25 cellular contexts compared by ENCODE assay signal in genomic region chr13:44040754-44041100, GRCh38.
DNase-seq lines count a peak whose midpoint lies in the region; ATAC-seq and TF ChIP-seq lines count a peak whose summit lies in the region.
"Had no signal": no experiment of that assay in that cellular context is flagged by ENCODE, and none has a peak within 500 bp of the region (broad histone marks: within the 10 kb centered on the region; RNA-seq: fewer than 3 reads in every experiment).

No MANE protein-coding gene starts in this region.

- H3K27me3 ChIP-seq in ACC112 (ENCODE audit: insufficient read depth, low read length) (no peaks in the 10 kb centered on the region), RWPE2 (ENCODE audit: insufficient read depth, poor library complexity, severe bottlenecking) (no peaks in the 10 kb centered on the region), left lung (no peaks in the 10 kb centered on the region), mesendoderm (ENCODE audit: insufficient read depth, low read length, poor library complexity) (no peaks in the 10 kb centered on the region)
- H3K27me3 ChIP-seq: heart left ventricle, upper lobe of left lung had no signal

- H3K9me3 Mint-ChIP-seq in T-helper 2 cell treated with Interferon-gamma antibody and Interleukin-4, amounts not matched to agents 5 μg/mL and 100 μg/mL, for 36 hours = no peaks in the 10 kb centered on the region
- H3K9me3 Mint-ChIP-seq: activated naive CD4-positive, alpha-beta T cell treated with anti-CD3 and anti-CD28 coated beads, Interleukin-2, amount 10 ng/mL, durations not matched to agents 7 days and 5 days; dendritic cell treated with granulocyte-macrophage colony-stimulating factor and Interleukin-4, amounts not matched to agents 40 ng/mL and 50 ng/mL, for 4 days had no signal

- H4K5ac ChIP-seq in mesendoderm (ENCODE audit: low read length) = no peak overlapping the region

- no peak overlapping the region for H3K18ac ChIP-seq in mesendoderm (ENCODE audit: low read length)

- TF ChIP-seq CTCF in RWPE2 (IDR thresholded peaks at IDR 0.05; ENCODE audit: poor library complexity, severe bottlenecking) = no peak
- TF ChIP-seq CTCF in left lung (IDR thresholded peaks at IDR 0.05) = no peak

- H3K4me2 ChIP-seq in mesendoderm (ENCODE audit: low read length) = no peak overlapping the region
- H3K4me2 ChIP-seq: KMS-11 had no signal

- H4K8ac ChIP-seq in mesendoderm (ENCODE audit: low read depth, low read length) = no peak overlapping the region

- H2BK120ac ChIP-seq in mesendoderm (ENCODE audit: low read depth, low read length) = no peak overlapping the region

- H3K4me3 ChIP-seq in ACC112 (ENCODE audit: low read depth, low read length) = peak overlapping the region; percentile 52; the same call in 1 of the 2 replicates
- no peak overlapping the region for H3K4me3 ChIP-seq in RWPE2 (ENCODE audit: severe bottlenecking)
- no peak overlapping the region for H3K4me3 ChIP-seq in left lung
- H3K4me3 ChIP-seq in mesendoderm (ENCODE audit: low read length) = no peak overlapping the region
- H3K4me3 ChIP-seq: HAP-1, heart left ventricle, mucosa of descending colon, upper lobe of left lung had no signal

- no peaks in the 10 kb centered on the region for H3K36me3 Mint-ChIP-seq in T-helper 2 cell treated with Interferon-gamma antibody and Interleukin-4, amounts not matched to agents 5 μg/mL and 100 μg/mL, for 36 hours (ENCODE audit: low read depth)
- H3K36me3 Mint-ChIP-seq: activated naive CD4-positive, alpha-beta T cell treated with anti-CD3 and anti-CD28 coated beads, Interleukin-2, amount 10 ng/mL, durations not matched to agents 7 days and 5 days; WTC11 had no signal

- no peak overlapping the region for H3K23ac ChIP-seq in mesendoderm (ENCODE audit: low read length)

- intact Hi-C loops in left lung (cut with DNase I) = loop anchor here in 1 of 2 donors (5.0 to 10.0 kb wide), 2 partner anchors 128 to 404 kb away; no protein-coding TSS in a partner anchor

- no peak for DNase-seq in RWPE2 (ENCODE audit: low spot score)
- peak; percentile 11 for DNase-seq in fibroblast of gingiva (ENCODE audit: low read depth)
- DNase-seq in left lung = no peak
- DNase-seq in mesendoderm = no peak
- no peak for DNase-seq in T-helper 2 cell treated with Interferon-gamma antibody and Interleukin-4, amounts not matched to agents 5 μg/mL and 100 μg/mL, for 36 hours (ENCODE audit: low spot score)
- DNase-seq: 8988T; activated naive CD4-positive, alpha-beta T cell treated with anti-CD3 and anti-CD28 coated beads, Interleukin-2, amount 10 ng/mL, durations not matched to agents 7 days and 5 days; amniotic stem cell; heart left ventricle; left ventricle myocardium superior; NCI-H1694 treated with DMSO at 0.1 percent for 48 hours; NCI-H2171; NCI-H526 treated with DMSO at 0.1 percent for 48 hours; T-helper 9 cell; upper lobe of left lung had no signal

- H3K56ac ChIP-seq in mesendoderm (ENCODE audit: low read length) = no peak overlapping the region

- no peak overlapping the region for H3K27ac Mint-ChIP-seq in T-helper 2 cell treated with Interferon-gamma antibody and Interleukin-4, amounts not matched to agents 5 μg/mL and 100 μg/mL, for 36 hours
- H3K27ac Mint-ChIP-seq: activated naive CD4-positive, alpha-beta T cell treated with anti-CD3 and anti-CD28 coated beads, Interleukin-2, amount 10 ng/mL, durations not matched to agents 7 days and 5 days; B cell; dendritic cell treated with granulocyte-macrophage colony-stimulating factor and Interleukin-4, amounts not matched to agents 40 ng/mL and 50 ng/mL, for 4 days; nephron; WTC11 had no signal

- no peaks in the 10 kb centered on the region for H3K4me1 Mint-ChIP-seq in T-helper 2 cell treated with Interferon-gamma antibody and Interleukin-4, amounts not matched to agents 5 μg/mL and 100 μg/mL, for 36 hours (ENCODE audit: low read depth)
- H3K4me1 Mint-ChIP-seq: activated naive CD4-positive, alpha-beta T cell treated with anti-CD3 and anti-CD28 coated beads, Interleukin-2, amount 10 ng/mL, durations not matched to agents 7 days and 5 days; B cell had no signal

- H3K36me3 ChIP-seq in ACC112 (ENCODE audit: insufficient read depth, low read length) (no peaks in the 10 kb centered on the region), RWPE2 (ENCODE audit: low read depth) (no peaks in the 10 kb centered on the region), left lung (no peaks in the 10 kb centered on the region), mesendoderm (ENCODE audit: control insufficient read depth, insufficient read depth, low read length) (no peaks in the 10 kb centered on the region)
- H3K36me3 ChIP-seq: HAP-1, heart left ventricle, upper lobe of left lung had no signal

- H3K9me3 ChIP-seq in RWPE2 (ENCODE audit: severe bottlenecking) = no peaks in the 10 kb centered on the region
- H3K9me3 ChIP-seq in left lung = no peaks in the 10 kb centered on the region
- H3K9me3 ChIP-seq: HAP-1, heart left ventricle, mucosa of descending colon, upper lobe of left lung had no signal

- no peak overlapping the region for H3K4me3 Mint-ChIP-seq in T-helper 2 cell treated with Interferon-gamma antibody and Interleukin-4, amounts not matched to agents 5 μg/mL and 100 μg/mL, for 36 hours
- H3K4me3 Mint-ChIP-seq: activated naive CD4-positive, alpha-beta T cell treated with anti-CD3 and anti-CD28 coated beads, Interleukin-2, amount 10 ng/mL, durations not matched to agents 7 days and 5 days; B cell; dendritic cell treated with granulocyte-macrophage colony-stimulating factor and Interleukin-4, amounts not matched to agents 40 ng/mL and 50 ng/mL, for 4 days; nephron; WTC11 had no signal

- H3K79me1 ChIP-seq in mesendoderm (ENCODE audit: low read length) = no peaks in the 10 kb centered on the region

- H3K79me2 ChIP-seq in ACC112 (ENCODE audit: control insufficient read depth, insufficient read depth, low read length, unreplicated experiment) = no peaks in the 10 kb centered on the region
- H3K79me2 ChIP-seq in mesendoderm (ENCODE audit: control insufficient read depth, insufficient read depth, low read length) = no peaks in the 10 kb centered on the region

- H3K4me1 ChIP-seq in ACC112 (ENCODE audit: control insufficient read depth, insufficient read depth, low read length, unreplicated experiment) = peaks cover 6% of the 10 kb centered on the region
- H3K4me1 ChIP-seq in RWPE2 (ENCODE audit: insufficient read depth, poor library complexity, severe bottlenecking) = peaks cover 12% of the 10 kb centered on the region
- no peaks in the 10 kb centered on the region for H3K4me1 ChIP-seq in left lung
- H3K4me1 ChIP-seq in mesendoderm (ENCODE audit: control insufficient read depth, low read depth, low read length) = no peaks in the 10 kb centered on the region
- H3K4me1 ChIP-seq: HAP-1, upper lobe of left lung had no signal

- H3K9ac ChIP-seq in mesendoderm (ENCODE audit: low read length) = no peak overlapping the region
- H3K9ac ChIP-seq: KMS-11 had no signal

- no peak overlapping the region for H2BK15ac ChIP-seq in mesendoderm (replicated peaks; ENCODE audit: low read depth)

- H3K4ac ChIP-seq in mesendoderm (ENCODE audit: low read depth, low read length) = no peak overlapping the region

- no peak overlapping the region for H2AK5ac ChIP-seq in mesendoderm (ENCODE audit: low read length)

- no peak overlapping the region for H2AFZ ChIP-seq in ACC112 (ENCODE audit: low read length, unreplicated experiment)

- no peak overlapping the region for H2BK5ac ChIP-seq in mesendoderm (ENCODE audit: low read length)

- H3K27ac ChIP-seq in ACC112 (ENCODE audit: low read depth, low read length) (peak overlapping the region; percentile 70), RWPE2 (ENCODE audit: poor library complexity, severe bottlenecking) (peak overlapping the region; percentile 9), left lung (no peak overlapping the region), mesendoderm (ENCODE audit: low read depth, low read length) (no peak overlapping the region)
- H3K27ac ChIP-seq: heart left ventricle, KMS-11, upper lobe of left lung had no signal

- peak; percentile 48; the same call in 1 of the 3 replicates for ATAC-seq in RWPE2 (ENCODE audit: low read depth)
- peak; percentile 46 for ATAC-seq in left lung
- no peak for ATAC-seq in GM21825 (IDR thresholded peaks at IDR 0.05; ENCODE audit: unreplicated experiment)
- no peak for ATAC-seq in GM18517 (IDR thresholded peaks at IDR 0.05; ENCODE audit: unreplicated experiment)
- ATAC-seq: heart left ventricle, left ventricle myocardium superior, WTC11 had no signal

- H3K27me3 Mint-ChIP-seq in T-helper 2 cell treated with Interferon-gamma antibody and Interleukin-4, amounts not matched to agents 5 μg/mL and 100 μg/mL, for 36 hours (ENCODE audit: low read depth) = no peaks in the 10 kb centered on the region
- H3K27me3 Mint-ChIP-seq: activated naive CD4-positive, alpha-beta T cell treated with anti-CD3 and anti-CD28 coated beads, Interleukin-2, amount 10 ng/mL, durations not matched to agents 7 days and 5 days had no signal

Comparison
In these comparisons a context has a peak if more than half of its experiments do, and no peak if none do; other contexts are left out.
1. H3K27ac ChIP-seq: peak in ACC112 (single experiment) and RWPE2 (single experiment); none in left lung (0 of 2) and mesendoderm (single experiment).
2. ATAC-seq: peak in RWPE2 (single experiment) and left lung (single experiment); none in GM21825 (single experiment) and GM18517 (single experiment).